ENCODE assay signal across 8 cellular contexts in the genomic region with DNA sequence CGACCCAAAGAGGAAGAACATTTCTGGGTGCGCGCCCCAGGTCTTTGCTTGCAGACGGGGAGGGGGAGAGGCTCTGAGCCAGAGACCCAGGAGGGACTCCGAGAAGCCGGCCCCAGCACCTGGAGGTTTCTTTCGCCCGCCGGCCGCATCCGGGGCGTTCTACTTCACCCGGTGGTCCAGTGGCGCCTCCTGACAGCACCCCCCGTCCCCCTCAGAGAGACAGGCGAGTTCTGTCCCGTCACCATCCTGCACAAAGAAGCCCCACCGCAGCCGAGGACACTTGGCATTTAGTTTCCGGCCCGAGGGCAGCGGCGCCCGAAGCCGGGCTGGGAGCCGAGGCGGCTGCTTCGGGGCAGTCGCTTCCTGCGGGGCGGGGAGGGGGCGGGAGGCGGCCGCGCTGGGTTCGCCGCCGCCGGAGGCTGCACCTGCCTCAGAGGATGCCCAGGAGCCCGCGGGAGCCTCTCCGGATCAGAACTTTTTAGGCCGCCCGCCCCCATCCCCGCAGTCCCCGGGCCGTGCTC. TPM values are rescaled to one million over a fixed set of nuclear protein-coding genes. Genes with fewer than 3 reads are reported as not detected.
A peak's percentile ranks its signal among the peaks of the same experiment; 100 is the strongest.
DNase-seq lines count a peak whose midpoint lies in the region; ATAC-seq and TF ChIP-seq lines count a peak whose summit lies in the region.

A gene (plus strand): TSS at position 424 of the 521 bp plus-strand sequence.

- intact Hi-C loops in colonic mucosa (cut with DNase I), result no loop called here
- intact Hi-C loops in transverse colon (cut with DNase I; ENCODE audit: low total_unique reads), result no loop called here

- no peaks in the 10 kb centered on the region for H3K36me3 ChIP-seq in colonic mucosa
- H3K36me3 ChIP-seq in lung (ENCODE audit: control insufficient read depth in 2 of 2, insufficient read depth in 2 of 2, low read length in 2 of 2), result no peaks in the 10 kb centered on the region
- H3K36me3 ChIP-seq in transverse colon, result no peaks in the 10 kb centered on the region

- no peak for TF ChIP-seq EP300 in transverse colon (IDR thresholded peaks at IDR 0.05; ENCODE audit: low read depth)

- TF ChIP-seq CTCF in colonic mucosa (IDR thresholded peaks at IDR 0.05), result no peak
- no peak for TF ChIP-seq CTCF in lung (IDR thresholded peaks at IDR 0.05; ENCODE audit: control extremely low read depth, extremely low read depth)
- no peak for TF ChIP-seq CTCF in transverse colon (IDR thresholded peaks at IDR 0.05)

- peak within 1 kb of the TSS; percentile 53 for H3K4me3 ChIP-seq in colonic mucosa
- H3K4me3 ChIP-seq in lung, result peak within 1 kb of the TSS; percentile 28
- peak within 1 kb of the TSS; percentile 17 to 49 (median 34) for H3K4me3 ChIP-seq in transverse colon

- H3K4me1 ChIP-seq in colonic mucosa, result peaks cover 4% of the 10 kb centered on the region
- peaks cover 0 to 21% of the 10 kb centered on the region in 2 donors for H3K4me1 ChIP-seq in lung (ENCODE audit: control insufficient read depth in 2 of 2, insufficient read depth in 2 of 2, low read length in 2 of 2)
- H3K4me1 ChIP-seq in transverse colon, result peaks cover 7 to 42% (median 32%) of the 10 kb centered on the region in 4 donors

- no peak for TF ChIP-seq POLR2A in transverse colon (IDR thresholded peaks at IDR 0.05)

- H3K27ac ChIP-seq in colonic mucosa, result no peak within 1 kb of the TSS
- no peak within 1 kb of the TSS for H3K27ac ChIP-seq in lung (ENCODE audit: low read depth in 1 of 2, low read length in 1 of 2)
- peak within 1 kb of the TSS; percentile 36 to 51 (median 42) for H3K27ac ChIP-seq in transverse colon

- H3K9ac ChIP-seq in colonic mucosa (ENCODE audit: low read depth in 2 of 2, low read length in 2 of 2), result peak within 1 kb of the TSS in 1 of 2 donors; percentile 12

- WGBS in lung, 2 donors, result 0 to 1% methylated on average over 43 to 47 of the region's 47 CpGs
- 1% methylated on average over 29 of the region's 47 CpGs; no CpG with 5 or more reads in 1 of the 2 donors for WGBS in transverse colon (ENCODE audit: low coverage in 1 of 2), 2 donors

- H3K9me3 ChIP-seq in colonic mucosa, result no peaks in the 10 kb centered on the region
- peaks cover 0 to 4% of the 10 kb centered on the region in 2 donors for H3K9me3 ChIP-seq in lung (ENCODE audit: control insufficient read depth in 2 of 2, insufficient read depth in 1 of 2, low read length in 1 of 2)
- H3K9me3 ChIP-seq in transverse colon, result no peaks in the 10 kb centered on the region

- ATAC-seq in lung (ENCODE audit: insufficient read depth, low FRiP score) (no peak), GM21515 (IDR thresholded peaks at IDR 0.05; ENCODE audit: unreplicated experiment) (no peak)

- peak; percentile 8 for DNase-seq in DMS79 (lab: John Stamatoyannopoulos, UW)
- no peak for DNase-seq in DMS79 treated with DMSO at 0.1 percent for 48 hours (lab: John Stamatoyannopoulos, UW)
- DNase-seq in NCI-H69 (lab: John Stamatoyannopoulos, UW), result peak; percentile 81
- no peak for DNase-seq in colonic mucosa
- no peak for DNase-seq in lung (ENCODE audit: low spot score)
- no peak for DNase-seq in transverse colon
- DNase-seq in AML-193 (lab: John Stamatoyannopoulos, UW), result no peak

- in situ Hi-C loops in transverse colon (cut with MboI; ENCODE audit: low pct_ligation_motif_present in 1 of 4, low pct_unique_long_range_greater_than_20kb in 1 of 4, low sequenced_read_pairs in 3 of 4), result no loop called here

- H3K27me3 ChIP-seq in colonic mucosa (peaks cover 59% of the 10 kb centered on the region), lung (ENCODE audit: control insufficient read depth, insufficient read depth) (no peaks in the 10 kb centered on the region), transverse colon (peaks cover 90% of the 10 kb centered on the region)

RNA-seq across cellular contexts. Expression of the gene that starts here (rescaled TPM):
- total RNA-seq in colonic mucosa, result 1 to 10 TPM in 1 of 2 donors, under 1 TPM in 1; 0.17 to 1.1 TPM
- total RNA-seq in lung, result 1 to 10 TPM in 1 of 2 donors, under 1 TPM in 1; 0.89 to 2.4 TPM
- polyA plus RNA-seq in lung, result under 1 TPM; 0.04 to 0.08 TPM
- total RNA-seq in transverse colon, result under 1 TPM; 0.32 to 0.82 (median 0.39) TPM

Comparison
In these comparisons a context has a peak if more than half of its experiments do, and no peak if none do; other contexts are left out.
1. DNase-seq: peak in DMS79 (single experiment) and NCI-H69 (single experiment); none in DMS79 treated with DMSO at 0.1 percent for 48 hours (single experiment), colonic mucosa (single experiment), lung (single experiment), transverse colon (single experiment) and AML-193 (0 of 2).
2. H3K27ac ChIP-seq: peak in transverse colon (4 of 4); none in colonic mucosa (single experiment) and lung (0 of 2).
3. Peak in every context shown above with its lines, with median percentiles within 50 percentile points of each other: H3K4me3 ChIP-seq.